Comparison of ENCODE assay signal across 8 cellular contexts in genomic region chr6:87139236-87139635, GRCh38. TPM values are rescaled to one million over a fixed set of nuclear protein-coding genes. Genes with fewer than 3 reads are reported as not detected.
DNase-seq lines count a peak whose midpoint lies in the region; ATAC-seq, FAIRE-seq and TF ChIP-seq lines count a peak whose summit lies in the region.

No MANE protein-coding gene starts in this region.

- H3K36me3 ChIP-seq in endothelial cell of umbilical vein (ENCODE audit: control insufficient read depth in 2 of 2, extremely low read depth in 1 of 2, insufficient read depth in 2 of 2, low read length in 2 of 2) = no peaks in the 10 kb centered on the region
- H3K36me3 ChIP-seq in naive thymus-derived CD4-positive, alpha-beta T cell (ENCODE audit: control insufficient read depth in 2 of 3, insufficient read depth in 3 of 3, low read length in 3 of 3) = no peaks in the 10 kb centered on the region

- H3K27me3 ChIP-seq in endothelial cell of umbilical vein (ENCODE audit: control insufficient read depth in 2 of 2, insufficient read depth in 2 of 2, low read length in 2 of 2) = peaks cover 0 to 8% of the 10 kb centered on the region in 2 experiments
- no peaks in the 10 kb centered on the region for H3K27me3 ChIP-seq in naive thymus-derived CD4-positive, alpha-beta T cell (ENCODE audit: control insufficient read depth in 2 of 2, insufficient read depth in 2 of 2, low read length in 2 of 2)

- intact Hi-C loops in endothelial cell of umbilical vein (cut with micrococcal nuclease) = loop anchor here (1.0 kb wide), 3 partner anchors 73 to 252 kb away; no protein-coding TSS in a partner anchor
- intact Hi-C loops in naive thymus-derived CD4-positive, alpha-beta T cell (cut with micrococcal nuclease) = loop anchor here (1.0 to 10.0 kb wide), 11 partner anchors 16 to 1731 kb away; partner anchors contain the start of genes ZNF292 (in 2 of the 2), CFAP206 (in 1 of the 2), SLC35A1 (in 1 of the 2) and SMIM8 (in 1 of the 2)

- H3K79me2 ChIP-seq in endothelial cell of umbilical vein (ENCODE audit: control insufficient read depth, insufficient read depth, low read length) = no peaks in the 10 kb centered on the region

- no peak overlapping the region for H3K27ac Mint-ChIP-seq in naive thymus-derived CD4-positive, alpha-beta T cell

- H3K36me3 Mint-ChIP-seq in naive thymus-derived CD4-positive, alpha-beta T cell = no peaks in the 10 kb centered on the region

- H3K4me3 ChIP-seq in LNCaP clone FGC (ENCODE audit: low read depth, low read length) (no peak overlapping the region), endothelial cell of umbilical vein (replicated peaks in 1 of 3; ENCODE audit: insufficient read depth in 1 of 3, low read depth in 1 of 3, low read length in 3 of 3) (no peak overlapping the region)
- no peak overlapping the region for H3K4me3 ChIP-seq in naive thymus-derived CD4-positive, alpha-beta T cell (ENCODE audit: low read length)

- peaks cover 0 to 3% (median 0%) of the 10 kb centered on the region in 11 donors for H3K9me3 Mint-ChIP-seq in naive thymus-derived CD4-positive, alpha-beta T cell

- dilution Hi-C loops in endothelial cell of umbilical vein (cut with MboI; ENCODE audit: extremely low pct_ligation_motif_present, low sequenced_read_pairs) = no loop called here

- DNase-seq in NCI-H2227 (lab: John Stamatoyannopoulos, UW; ENCODE audit: unreplicated experiment) (peak; percentile 4), NCI-H2227 treated with DMSO at 0.1 percent for 48 hours (lab: John Stamatoyannopoulos, UW) (no peak), LNCaP clone FGC (ENCODE audit: low read depth) (peak; percentile 10), T follicular helper cell (ENCODE audit: low read depth) (peak; percentile 26), endothelial cell of umbilical vein (ENCODE audit: low read depth, low spot score) (peak; percentile 61)
- DNase-seq in naive thymus-derived CD4-positive, alpha-beta T cell = peak in 7 of 9 donors; percentile 42 to 72 (median 65)

- H3K4me1 Mint-ChIP-seq in naive thymus-derived CD4-positive, alpha-beta T cell = peaks cover 0 to 6% (median 4%) of the 10 kb centered on the region in 7 donors

- no peak for TF ChIP-seq POLR2A in endothelial cell of umbilical vein (IDR thresholded peaks at IDR 0.05; ENCODE audit: low read depth, low read length)

- ATAC-seq in GM18907 (IDR thresholded peaks at IDR 0.05; ENCODE audit: unreplicated experiment) (peak; percentile 62), HG02759 (IDR thresholded peaks at IDR 0.05; ENCODE audit: unreplicated experiment) (no peak)
- peak; percentile 82 for ATAC-seq in naive thymus-derived CD4-positive, alpha-beta T cell

- POLR2A ChIA-PET in endothelial cell of umbilical vein (lab: Charles Lee) = no interaction called here
- POLR2A ChIA-PET in naive thymus-derived CD4-positive, alpha-beta T cell (lab: Charles Lee) = interaction anchor here (0.6 to 0.8 kb wide), 4 partner anchors 13 to 79 kb away, joined by 3 to 5 read pairs (median 4); no protein-coding TSS in a partner anchor

- H2AFZ ChIP-seq in endothelial cell of umbilical vein (ENCODE audit: low read depth, low read length) = no peak overlapping the region

- no peak overlapping the region for H3K27ac ChIP-seq in endothelial cell of umbilical vein (ENCODE audit: insufficient read depth, low read depth, low read length)
- no peak overlapping the region for H3K27ac ChIP-seq in naive thymus-derived CD4-positive, alpha-beta T cell (ENCODE audit: low read depth, low read length)

- no TSS peak for BruUV-seq in endothelial cell of umbilical vein (replicated peaks; lab: Mats Ljungman, UMichigan)

- FAIRE-seq in endothelial cell of umbilical vein (lab: Jason Lieb, UNC) = peak; percentile 81

- CTCF ChIA-PET in endothelial cell of umbilical vein (lab: Charles Lee) = interaction anchor here (0.6 to 3.1 kb wide), 30 partner anchors 8 to 1732 kb away, joined by 3 to 23 read pairs (median 3); no protein-coding TSS in a partner anchor
- CTCF ChIA-PET in naive thymus-derived CD4-positive, alpha-beta T cell (lab: Charles Lee) = interaction anchor here (0.6 to 2.0 kb wide), 8 partner anchors 10 to 541 kb away, joined by 3 to 10 read pairs (median 3); no protein-coding TSS in a partner anchor

- H3K4me2 ChIP-seq in endothelial cell of umbilical vein (ENCODE audit: insufficient read depth, low read length) = no peak overlapping the region

- no peak overlapping the region for H3K9ac ChIP-seq in endothelial cell of umbilical vein (replicated peaks; ENCODE audit: extremely low read depth, insufficient read depth, low read length)

- H3K9me3 ChIP-seq in endothelial cell of umbilical vein (replicated peaks; ENCODE audit: control insufficient read depth, insufficient read depth, low read length) = no peaks in the 10 kb centered on the region
- no peaks in the 10 kb centered on the region for H3K9me3 ChIP-seq in naive thymus-derived CD4-positive, alpha-beta T cell (ENCODE audit: control insufficient read depth in 2 of 3, low read length in 3 of 3)

- peaks cover 0 to 59% (median 18%) of the 10 kb centered on the region in 5 donors for H3K27me3 Mint-ChIP-seq in naive thymus-derived CD4-positive, alpha-beta T cell

- no peaks in the 10 kb centered on the region for H3K9me1 ChIP-seq in endothelial cell of umbilical vein (replicated peaks; ENCODE audit: control insufficient read depth, extremely low read depth, insufficient read depth, low read length)

- peak overlapping the region in 1 of 10 donors; percentile 12 for H3K4me3 Mint-ChIP-seq in naive thymus-derived CD4-positive, alpha-beta T cell

- H4K20me1 ChIP-seq in endothelial cell of umbilical vein (replicated peaks; ENCODE audit: control insufficient read depth, extremely low read depth, insufficient read depth, low read length) = no peaks in the 10 kb centered on the region

- no peaks in the 10 kb centered on the region for H3K4me1 ChIP-seq in endothelial cell of umbilical vein (ENCODE audit: control insufficient read depth, extremely low read depth, insufficient read depth, low read length)
- no peaks in the 10 kb centered on the region for H3K4me1 ChIP-seq in naive thymus-derived CD4-positive, alpha-beta T cell (ENCODE audit: control insufficient read depth in 2 of 2, insufficient read depth in 2 of 2, low read length in 2 of 2)

- TF ChIP-seq CTCF in LNCaP clone FGC (IDR thresholded peaks at IDR 0.05; ENCODE audit: control insufficient read depth, extremely low read depth, insufficient read depth) = peak; percentile 39
- peak; percentile 55 to 59 for TF ChIP-seq CTCF in endothelial cell of umbilical vein (IDR thresholded peaks at IDR 0.05; ENCODE audit: extremely low read depth in 1 of 2, insufficient read depth in 1 of 2, low read depth in 1 of 2, low read length in 2 of 2)

TF ChIP-seq in endothelial cell of umbilical vein, 7 proteins besides CTCF, POLR2A, EP300 and RAD21:
- no peak for TF ChIP-seq MAX (IDR thresholded peaks at IDR 0.05; ENCODE audit: insufficient read depth, insufficient read length)
- TF ChIP-seq GATA2 (IDR thresholded peaks at IDR 0.05; ENCODE audit: insufficient read depth, insufficient read length, low read depth, low read length) = peak; percentile 71

RNA-seq across cellular contexts. Expression of gene ZNF292, which starts 16.1 kb away (rescaled TPM):
- total RNA-seq in endothelial cell of umbilical vein = 23.8 and 24.9 TPM in 2 replicates
- polyA plus RNA-seq in endothelial cell of umbilical vein = 3.2 and 3.5 TPM in 2 replicates
- 2.6 and 3.0 TPM in 2 replicates for polyA plus RNA-seq in endothelial cell of umbilical vein (2011; cell fraction: cytosol; rRNA removed)
- polyA plus RNA-seq in endothelial cell of umbilical vein (2011; cell fraction: nucleus; rRNA removed) = 32.3 and 42.4 TPM in 2 replicates
- polyA plus RNA-seq in endothelial cell of umbilical vein (2012) = 5.5 and 6.7 TPM in 2 replicates
- polyA minus RNA-seq in endothelial cell of umbilical vein = 35.7 and 38.7 TPM in 2 replicates
- 8.1 TPM for polyA minus RNA-seq in endothelial cell of umbilical vein (2011; cell fraction: cytosol; rRNA and poly(A)+ RNA removed)
- polyA minus RNA-seq in endothelial cell of umbilical vein (2011; cell fraction: nucleus; rRNA and poly(A)+ RNA removed) = 110 and 139 TPM in 2 replicates
- 10 to 100 TPM; 62.4 to 87.5 (median 74.3) TPM for total RNA-seq in naive thymus-derived CD4-positive, alpha-beta T cell
- polyA plus RNA-seq in naive thymus-derived CD4-positive, alpha-beta T cell = 10 to 100 TPM; 27.4 to 28.5 TPM

RNA-seq across cellular contexts. Expression of gene CGA, which starts 44.3 kb away (rescaled TPM):
- not detected in 2 replicates for total RNA-seq in endothelial cell of umbilical vein
- 0.10 TPM in 1 of 2 replicates, not detected in the other for polyA plus RNA-seq in endothelial cell of umbilical vein
- 0.25 and 0.32 TPM in 2 replicates for polyA plus RNA-seq in endothelial cell of umbilical vein (2011; cell fraction: cytosol; rRNA removed)
- polyA plus RNA-seq in endothelial cell of umbilical vein (2011; cell fraction: nucleus; rRNA removed) = 0.50 and 0.66 TPM in 2 replicates
- polyA plus RNA-seq in endothelial cell of umbilical vein (2012) = not detected in 2 replicates
- not detected in 2 replicates for polyA minus RNA-seq in endothelial cell of umbilical vein
- polyA minus RNA-seq in endothelial cell of umbilical vein (2011; cell fraction: cytosol; rRNA and poly(A)+ RNA removed) = 60.7 TPM
- polyA minus RNA-seq in endothelial cell of umbilical vein (2011; cell fraction: nucleus; rRNA and poly(A)+ RNA removed) = 3.2 and 4.5 TPM in 2 replicates
- not detected for total RNA-seq in naive thymus-derived CD4-positive, alpha-beta T cell
- polyA plus RNA-seq in naive thymus-derived CD4-positive, alpha-beta T cell = not detected
